Comparison of ENCODE assay signal across 8 cellular contexts in genomic region chr19:57814505-57815246, GRCh38. TPM values are rescaled to one million over a fixed set of nuclear protein-coding genes. Genes with fewer than 3 reads are reported as not detected.
A peak's percentile ranks its signal among the peaks of the same experiment; 100 is the strongest.
DNase-seq lines count a peak whose midpoint lies in the region; ATAC-seq and TF ChIP-seq lines count a peak whose summit lies in the region.

Gene ZNF552, minus strand, starts transcription at chr19:57814913. Its CDS starts 170 bp downstream, at chr19:57814743.

- peak; percentile 73 for ATAC-seq in HG02588 (IDR thresholded peaks at IDR 0.05; ENCODE audit: unreplicated experiment)
- peak; percentile 82 for ATAC-seq in activated naive CD8-positive, alpha-beta T cell treated with anti-CD3 and anti-CD28 coated beads, Interleukin-2, amount 50 U/mL, for 24 hours

- peak within 1 kb of the TSS; percentile 95 for H3K9ac ChIP-seq in trophoblast cell (ENCODE audit: low read length)

- peaks cover 14 to 18% of the 10 kb centered on the region in 2 experiments for H3K36me3 ChIP-seq in trophoblast cell (ENCODE audit: control insufficient read depth in 1 of 2, insufficient read depth in 2 of 2, low read length in 2 of 2)

- H4K91ac ChIP-seq in trophoblast cell (ENCODE audit: low read depth, low read length) = peak within 1 kb of the TSS; percentile 95

- peaks cover 10% of the 10 kb centered on the region for H3K79me2 ChIP-seq in trophoblast cell (ENCODE audit: control insufficient read depth, insufficient read depth, low read length, poor library complexity)

- H3K79me1 ChIP-seq in trophoblast cell (ENCODE audit: low read length) = peaks cover 22% of the 10 kb centered on the region

- peak within 1 kb of the TSS; percentile 93 for H2BK120ac ChIP-seq in trophoblast cell (ENCODE audit: insufficient read depth, low read length, poor library complexity)

- H3K27me3 ChIP-seq in trophoblast cell (ENCODE audit: insufficient read depth, low read length) = no peaks in the 10 kb centered on the region

- peak within 1 kb of the TSS; percentile 90 for H4K12ac ChIP-seq in trophoblast cell (ENCODE audit: low read depth, low read length)

- DNase-seq in GM04504 (ENCODE audit: low read depth) (peak; percentile 68), NCI-H1105 treated with DMSO at 0.1 percent for 48 hours (lab: John Stamatoyannopoulos, UW) (peak; percentile 96), SW 1271 (lab: John Stamatoyannopoulos, UW) (peak; percentile 38 to 79), cardiac septum (ENCODE audit: low spot score) (peak; percentile 92), trophoblast cell (peak; percentile 95), type B pancreatic cell (ENCODE audit: extremely low spot score, unreplicated experiment) (peak; percentile 75)
- peak; percentile 73 for DNase-seq in activated naive CD8-positive, alpha-beta T cell treated with anti-CD3 and anti-CD28 coated beads, Interleukin-2, amount 50 U/mL, for 24 hours

- peak within 1 kb of the TSS; percentile 65 for H2AK5ac ChIP-seq in trophoblast cell (ENCODE audit: low read length)

- H3K27ac ChIP-seq in trophoblast cell (ENCODE audit: low read depth, low read length) = peak within 1 kb of the TSS; percentile 94

- H4K8ac ChIP-seq in trophoblast cell (ENCODE audit: low read depth, low read length) = peak within 1 kb of the TSS; percentile 81

- H2AFZ ChIP-seq in trophoblast cell (ENCODE audit: insufficient read depth, low read length, poor library complexity) = peak within 1 kb of the TSS; percentile 56

- H3K9me3 ChIP-seq in trophoblast cell (ENCODE audit: insufficient read depth, low read depth, low read length) = no peaks in the 10 kb centered on the region

- peak within 1 kb of the TSS; percentile 89 for H3K14ac ChIP-seq in trophoblast cell (ENCODE audit: low read length)

- H3K4ac ChIP-seq in trophoblast cell (ENCODE audit: low read depth, low read length) = peak within 1 kb of the TSS; percentile 77

- peak within 1 kb of the TSS; percentile 89 for H3K4me3 ChIP-seq in trophoblast cell (ENCODE audit: low read depth, low read length)

- H3K18ac ChIP-seq in trophoblast cell (ENCODE audit: low read length) = peak within 1 kb of the TSS; percentile 87

- peak within 1 kb of the TSS; percentile 85 for H2BK12ac ChIP-seq in trophoblast cell (ENCODE audit: low read length)

- no peaks in the 10 kb centered on the region for H3K27me3 Mint-ChIP-seq in activated naive CD8-positive, alpha-beta T cell treated with anti-CD3 and anti-CD28 coated beads, Interleukin-2, amount 50 U/mL, for 24 hours
- H3K27me3 Mint-ChIP-seq in type B pancreatic cell = no peaks in the 10 kb centered on the region

- H3K23ac ChIP-seq in trophoblast cell (ENCODE audit: low read length) = no peak within 1 kb of the TSS

- peak within 1 kb of the TSS; percentile 95 for H2BK5ac ChIP-seq in trophoblast cell (ENCODE audit: low read depth, low read length, poor library complexity)

- H3K4me1 Mint-ChIP-seq in activated naive CD8-positive, alpha-beta T cell treated with anti-CD3 and anti-CD28 coated beads, Interleukin-2, amount 50 U/mL, for 24 hours = peaks cover 52% of the 10 kb centered on the region
- peaks cover 32% of the 10 kb centered on the region for H3K4me1 Mint-ChIP-seq in type B pancreatic cell (ENCODE audit: unreplicated experiment)

- peaks cover 23% of the 10 kb centered on the region for H3K36me3 Mint-ChIP-seq in activated naive CD8-positive, alpha-beta T cell treated with anti-CD3 and anti-CD28 coated beads, Interleukin-2, amount 50 U/mL, for 24 hours (ENCODE audit: low read depth)
- H3K36me3 Mint-ChIP-seq in type B pancreatic cell = peaks cover 15% of the 10 kb centered on the region

- WGBS in trophoblast cell (ENCODE audit: extremely low coverage, insufficient coverage, insufficient read length) = no CpG with 5 or more reads among the region's 50 CpGs

- intact Hi-C loops in cardiac septum (cut with DNase I) = loop anchor here (2.0 kb wide), 1 partner anchor 68 kb away; the partner anchor contains the start of gene ZNF776

- no peaks in the 10 kb centered on the region for H3K9me3 Mint-ChIP-seq in activated naive CD8-positive, alpha-beta T cell treated with anti-CD3 and anti-CD28 coated beads, Interleukin-2, amount 50 U/mL, for 24 hours
- no peaks in the 10 kb centered on the region for H3K9me3 Mint-ChIP-seq in type B pancreatic cell

- peak within 1 kb of the TSS; percentile 75 for H3K4me2 ChIP-seq in trophoblast cell (ENCODE audit: low read length)

- peak within 1 kb of the TSS; percentile 91 for H3K4me3 Mint-ChIP-seq in activated naive CD8-positive, alpha-beta T cell treated with anti-CD3 and anti-CD28 coated beads, Interleukin-2, amount 50 U/mL, for 24 hours
- peak within 1 kb of the TSS; percentile 96 for H3K4me3 Mint-ChIP-seq in type B pancreatic cell

- H3K4me1 ChIP-seq in trophoblast cell (ENCODE audit: control insufficient read depth in 1 of 2, insufficient read depth in 2 of 2, low read length in 2 of 2) = peaks cover 27 to 32% of the 10 kb centered on the region in 2 experiments

- no peak for TF ChIP-seq CTCF in type B pancreatic cell (conservative IDR thresholded peaks at IDR 0.05)

- H3K27ac Mint-ChIP-seq in activated naive CD8-positive, alpha-beta T cell treated with anti-CD3 and anti-CD28 coated beads, Interleukin-2, amount 50 U/mL, for 24 hours = peak within 1 kb of the TSS; percentile 84
- peak within 1 kb of the TSS; percentile 93 for H3K27ac Mint-ChIP-seq in type B pancreatic cell

RNA-seq across cellular contexts. Expression of gene ZNF552, which starts in this region (rescaled TPM):
- total RNA-seq in cardiac septum = 3.0 TPM
- 12.1 and 12.7 TPM in 2 replicates for polyA plus RNA-seq in trophoblast cell (2013)
- 19.0 and 30.4 TPM in 2 replicates for total RNA-seq in type B pancreatic cell (ENCODE audit: low replicate concordance)

Comparison
In these comparisons a context has a peak if more than half of its experiments do, and no peak if none do; other contexts are left out.
1. Peak in every context shown above with its lines: DNase-seq, ATAC-seq, H3K4me3 ChIP-seq and H3K27ac ChIP-seq.